Comparison of ENCODE assay signal across 9 cellular contexts in the genomic region with DNA sequence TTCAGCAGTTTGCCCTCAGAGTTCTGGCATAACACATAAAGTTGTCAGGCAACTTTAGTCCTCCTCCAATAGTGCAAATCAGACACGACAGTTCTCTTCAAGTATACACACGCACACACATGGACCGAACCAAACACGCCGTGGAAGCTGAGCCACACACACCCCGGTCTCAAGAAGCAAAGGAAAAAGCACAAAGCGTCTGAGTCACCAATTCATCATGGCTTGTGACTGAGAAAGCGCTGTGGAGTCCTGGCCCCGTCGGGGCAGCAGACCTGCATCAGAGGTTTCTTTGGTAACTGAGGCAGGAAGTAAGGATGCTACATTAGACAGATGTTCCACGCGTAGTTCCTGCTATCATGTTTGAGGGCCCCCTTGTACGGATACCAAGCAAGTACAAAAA.
DNase-seq lines count a peak whose midpoint lies in the region; ATAC-seq, FAIRE-seq and TF ChIP-seq lines count a peak whose summit lies in the region.
"Had no signal": no experiment of that assay in that cellular context is flagged by ENCODE, and none has a peak within 500 bp of the region (broad histone marks: within the 10 kb centered on the region; RNA-seq: fewer than 3 reads in every experiment).

No MANE protein-coding gene starts in this region.

- peaks cover 92 to 100% (median 100%) of the 10 kb centered on the region in 11 experiments for H4K20me1 ChIP-seq in BLaER1 treated with 17β-estradiol and CSF1 and Interleukin-3, amounts not matched to agents 10 nM and 100 nM
- no peaks in the 10 kb centered on the region for H4K20me1 ChIP-seq in OCI-LY1 (ENCODE audit: insufficient read depth, low read length)

- H3K9me2 ChIP-seq in OCI-LY1 (ENCODE audit: low read depth, low read length) = no peaks in the 10 kb centered on the region

- peak overlapping the region; percentile 97 for H3K27ac Mint-ChIP-seq in nephron progenitor cell

- no peak for ATAC-seq in HG02981 (IDR thresholded peaks at IDR 0.05; ENCODE audit: unreplicated experiment)

- peaks cover 84 to 100% (median 96%) of the 10 kb centered on the region in 11 experiments for H3K36me3 ChIP-seq in BLaER1 treated with 17β-estradiol and CSF1 and Interleukin-3, amounts not matched to agents 10 nM and 100 nM
- H3K36me3 ChIP-seq in OCI-LY1 (ENCODE audit: insufficient read depth, low read length) = peaks cover 67% of the 10 kb centered on the region
- H3K36me3 ChIP-seq in small intestine (ENCODE audit: control insufficient read depth in 2 of 2, insufficient read depth in 2 of 2, low read length in 2 of 2) = peaks cover 4% of the 10 kb centered on the region in 2 donors

- peaks cover 31 to 78% (median 73%) of the 10 kb centered on the region in 10 experiments for H3K4me1 ChIP-seq in BLaER1 treated with 17β-estradiol and CSF1 and Interleukin-3, amounts not matched to agents 10 nM and 100 nM
- H3K4me1 ChIP-seq in OCI-LY1 (ENCODE audit: insufficient read depth, low read length, severe bottlenecking) (peaks cover 40% of the 10 kb centered on the region), small intestine (ENCODE audit: control insufficient read depth in 2 of 2, insufficient read depth in 1 of 2, low read depth in 1 of 2, low read length in 1 of 2) (no peaks in the 10 kb centered on the region)

- no peak overlapping the region for H2AFZ ChIP-seq in OCI-LY1 (ENCODE audit: low read length)

- peaks cover 52% of the 10 kb centered on the region for H3K36me3 Mint-ChIP-seq in nephron progenitor cell (ENCODE audit: low read depth)

- H3K27me3 Mint-ChIP-seq in nephron progenitor cell (ENCODE audit: low read depth, poor library complexity) = no peaks in the 10 kb centered on the region
- H3K27me3 Mint-ChIP-seq: naive B cell had no signal

- H3K9me3 ChIP-seq in BLaER1 treated with 17β-estradiol and CSF1 and Interleukin-3, amounts not matched to agents 10 nM and 100 nM (replicated peaks in 1 of 11) = no peaks in the 10 kb centered on the region
- no peaks in the 10 kb centered on the region for H3K9me3 ChIP-seq in OCI-LY1 (ENCODE audit: low read length)
- no peaks in the 10 kb centered on the region for H3K9me3 ChIP-seq in small intestine (ENCODE audit: control insufficient read depth, low read depth)

- H3K27ac ChIP-seq in BLaER1 treated with 17β-estradiol and CSF1 and Interleukin-3, amounts not matched to agents 10 nM and 100 nM = peak overlapping the region in 8 of 11 experiments; percentile 7 to 47 (median 34); a peak in 8 of 22 replicates
- H3K27ac ChIP-seq in OCI-LY1 (ENCODE audit: low read depth, low read length, poor library complexity, severe bottlenecking) (peak overlapping the region; percentile 83), small intestine (ENCODE audit: low read depth in 1 of 2, low read length in 1 of 2) (no peak overlapping the region)

- no peak for TF ChIP-seq CTCF in OCI-LY1 (IDR thresholded peaks at IDR 0.05; ENCODE audit: low read length)
- TF ChIP-seq CTCF in nephron progenitor cell (IDR thresholded peaks at IDR 0.05) = no peak

- 67 to 80% (median 78%) methylated on average over 13 of the region's 13 CpGs for WGBS in small intestine, 3 donors

- H3F3A ChIP-seq in OCI-LY1 (ENCODE audit: insufficient read depth, low read length) = no peaks in the 10 kb centered on the region

- no peaks in the 10 kb centered on the region for H3K79me2 ChIP-seq in OCI-LY1 (ENCODE audit: insufficient read depth, low read length)

- H3K4me3 ChIP-seq in BLaER1 treated with 17β-estradiol and CSF1 and Interleukin-3, amounts not matched to agents 10 nM and 100 nM = no peak overlapping the region
- no peak overlapping the region for H3K4me3 ChIP-seq in OCI-LY1 (ENCODE audit: low read depth, low read length, poor library complexity, severe bottlenecking)
- H3K4me3 ChIP-seq in small intestine (ENCODE audit: low read depth in 1 of 2, low read length in 2 of 2) = no peak overlapping the region

- peak overlapping the region in 4 of 11 experiments; percentile 2 to 18 (median 8); a peak in 4 of 22 replicates for H3K9ac ChIP-seq in BLaER1 treated with 17β-estradiol and CSF1 and Interleukin-3, amounts not matched to agents 10 nM and 100 nM
- no peak overlapping the region; the same call in 1 of the 2 replicates for H3K9ac ChIP-seq in OCI-LY1 (ENCODE audit: low read length)

- no peak for FAIRE-seq in small intestine (lab: Jason Lieb, UNC)

- peak overlapping the region in 9 of 11 experiments; percentile 50 to 87 (median 74); a peak in 19 of 22 replicates for H3K4me2 ChIP-seq in BLaER1 treated with 17β-estradiol and CSF1 and Interleukin-3, amounts not matched to agents 10 nM and 100 nM
- H3K4me2 ChIP-seq in OCI-LY1 (ENCODE audit: low read length) = peak overlapping the region; percentile 56; the same call in 1 of the 2 replicates

- no peaks in the 10 kb centered on the region for H3K9me3 Mint-ChIP-seq in nephron progenitor cell
- H3K9me3 Mint-ChIP-seq: naive B cell had no signal

- no peak overlapping the region for H3K4me3 Mint-ChIP-seq in nephron progenitor cell
- H3K4me3 Mint-ChIP-seq: naive B cell had no signal

- no peaks in the 10 kb centered on the region for H3K27me3 ChIP-seq in BLaER1 treated with 17β-estradiol and CSF1 and Interleukin-3, amounts not matched to agents 10 nM and 100 nM
- H3K27me3 ChIP-seq in OCI-LY1 (ENCODE audit: insufficient read depth, low read length) (no peaks in the 10 kb centered on the region), small intestine (ENCODE audit: control insufficient read depth in 2 of 2, insufficient read depth in 2 of 2, low read length in 2 of 2) (no peaks in the 10 kb centered on the region)

- H3K4me1 Mint-ChIP-seq in nephron progenitor cell = peaks cover 83% of the 10 kb centered on the region

- DNase-seq in dermis blood vessel endothelial cell (peak; percentile 93), nephron progenitor cell (no peak), NK-92 (lab: John Stamatoyannopoulos, UW; ENCODE audit: unreplicated experiment) (no peak), NCI-H1417 (lab: John Stamatoyannopoulos, UW) (no peak), small intestine (no peak)
- DNase-seq: naive B cell had no signal

Comparison
In these comparisons a context has a peak if more than half of its experiments do, and no peak if none do; other contexts are left out.
1. H3K27ac ChIP-seq: peak in BLaER1 treated with 17β-estradiol and CSF1 and Interleukin-3, amounts not matched to agents 10 nM and 100 nM (8 of 11) and OCI-LY1 (single experiment); none in small intestine (0 of 2).